Comparison of ENCODE assay signal across 23 cellular contexts in genomic region chr4:147284935-147285334, GRCh38.
DNase-seq lines count a peak whose midpoint lies in the region; ATAC-seq, FAIRE-seq and TF ChIP-seq lines count a peak whose summit lies in the region.
"Had no signal": no experiment of that assay in that cellular context is flagged by ENCODE, and none has a peak within 500 bp of the region (broad histone marks: within the 10 kb centered on the region; RNA-seq: fewer than 3 reads in every experiment).

No MANE protein-coding gene starts in this region.

- H3K79me2 ChIP-seq in mammary epithelial cell (ENCODE audit: insufficient read depth, low read length) (no peaks in the 10 kb centered on the region), keratinocyte (ENCODE audit: control insufficient read depth, insufficient read depth, low read length) (no peaks in the 10 kb centered on the region)

- H2AFZ ChIP-seq in mammary epithelial cell (ENCODE audit: low read depth, low read length): peak overlapping the region; percentile 66
- H2AFZ ChIP-seq in keratinocyte (ENCODE audit: control insufficient read depth, low read length): no peak overlapping the region

- in situ Hi-C loops in mammary epithelial cell (cut with MboI; ENCODE audit: low sequenced_read_pairs in 2 of 2): no loop called here

- H3K9me1 ChIP-seq in keratinocyte (ENCODE audit: control insufficient read depth, extremely low read depth, insufficient read depth, low read length): no peaks in the 10 kb centered on the region

- DNase-seq in mammary epithelial cell: peak; percentile 57
- DNase-seq in breast epithelium (ENCODE audit: low spot score in 2 of 2): no peak
- no peak for DNase-seq in epithelial cell of prostate (ENCODE audit: low read depth, low spot score)
- peak; percentile 9 for DNase-seq in keratinocyte (ENCODE audit: low read depth, low spot score)
- DNase-seq in AML-193 (lab: John Stamatoyannopoulos, UW): no peak
- DNase-seq in NCI-H1930 (lab: John Stamatoyannopoulos, UW): no peak
- DNase-seq: BE2C; CD4-positive, alpha-beta T cell; CD8-positive, alpha-beta memory T cell; DMS 273 treated with DMSO at 0.1 percent for 48 hours; DMS79 treated with DMSO at 0.1 percent for 48 hours; GF-D8; GOT3; HFFc6 had no signal

- peaks cover 17% of the 10 kb centered on the region for H3K4me1 ChIP-seq in mammary epithelial cell (ENCODE audit: insufficient read depth, low read length)
- no peaks in the 10 kb centered on the region for H3K4me1 ChIP-seq in breast epithelium
- H3K4me1 ChIP-seq in keratinocyte (ENCODE audit: control insufficient read depth, extremely low read depth, insufficient read depth, low read length): peaks cover 12% of the 10 kb centered on the region
- H3K4me1 ChIP-seq: HAP-1 had no signal

- dilution Hi-C loops in mammary epithelial cell (cut with HindIII; ENCODE audit: low sequenced_read_pairs): no loop called here
- dilution Hi-C loops in keratinocyte (cut with MboI; ENCODE audit: extremely low pct_ligation_motif_present, low sequenced_read_pairs): no loop called here

- BruUV-seq in mammary epithelial cell (replicated peaks; lab: Mats Ljungman, UMichigan): no TSS peak

- H3K4me2 ChIP-seq in mammary epithelial cell (ENCODE audit: insufficient read depth, low read depth, low read length): no peak overlapping the region
- peak overlapping the region; percentile 14 for H3K4me2 ChIP-seq in keratinocyte (ENCODE audit: control insufficient read depth, extremely low read depth, insufficient read depth, low read depth, low read length)
- H3K4me2 ChIP-seq: BLaER1 treated with 17β-estradiol and CSF1 and Interleukin-3, amounts not matched to agents 10 nM and 100 nM had no signal

- CTCF ChIA-PET in mammary epithelial cell (lab: Charles Lee; ENCODE audit: low non-redundant PET): no interaction called here

- H3K27ac ChIP-seq in mammary epithelial cell (ENCODE audit: insufficient read depth, low read depth, low read length) (no peak overlapping the region), breast epithelium (no peak overlapping the region), epithelial cell of prostate (peak overlapping the region; percentile 27), keratinocyte (ENCODE audit: control insufficient read depth, insufficient read depth, low read length) (no peak overlapping the region)
- H3K27ac ChIP-seq: 22Rv1; BLaER1 treated with 17β-estradiol and CSF1 and Interleukin-3, amounts not matched to agents 10 nM and 100 nM had no signal

- H3K9me3 ChIP-seq in mammary epithelial cell (replicated peaks; ENCODE audit: insufficient read depth, low read length): no peaks in the 10 kb centered on the region
- H3K9me3 ChIP-seq in breast epithelium: peaks cover 0 to 5% of the 10 kb centered on the region in 2 donors
- H3K9me3 ChIP-seq in keratinocyte (ENCODE audit: control insufficient read depth, low read depth, low read length): no peaks in the 10 kb centered on the region
- H3K9me3 ChIP-seq: BE2C; BLaER1 treated with 17β-estradiol and CSF1 and Interleukin-3, amounts not matched to agents 10 nM and 100 nM; HAP-1 had no signal

- no peaks in the 10 kb centered on the region for H4K20me1 ChIP-seq in mammary epithelial cell (ENCODE audit: insufficient read depth, low read length)
- H4K20me1 ChIP-seq in keratinocyte (ENCODE audit: control insufficient read depth, extremely low read depth, insufficient read depth, low read length): no peaks in the 10 kb centered on the region
- H4K20me1 ChIP-seq: BLaER1 treated with 17β-estradiol and CSF1 and Interleukin-3, amounts not matched to agents 10 nM and 100 nM had no signal

- H3K36me3 ChIP-seq in mammary epithelial cell (ENCODE audit: insufficient read depth, low read length) (no peaks in the 10 kb centered on the region), breast epithelium (no peaks in the 10 kb centered on the region), keratinocyte (ENCODE audit: control insufficient read depth in 2 of 2, extremely low read depth in 1 of 2, insufficient read depth in 2 of 2, low read length in 2 of 2) (no peaks in the 10 kb centered on the region)
- H3K36me3 ChIP-seq: BE2C; BLaER1 treated with 17β-estradiol and CSF1 and Interleukin-3, amounts not matched to agents 10 nM and 100 nM; HAP-1 had no signal

- peak; percentile 63 for FAIRE-seq in keratinocyte (lab: Jason Lieb, UNC)
- FAIRE-seq: A204.1, D721Med, GM12892, H54 had no signal

- H3K9ac ChIP-seq in mammary epithelial cell (ENCODE audit: insufficient read depth, low read length) (no peak overlapping the region), keratinocyte (ENCODE audit: control insufficient read depth, extremely low read depth, insufficient read depth, low read length) (no peak overlapping the region)
- H3K9ac ChIP-seq: BLaER1 treated with 17β-estradiol and CSF1 and Interleukin-3, amounts not matched to agents 10 nM and 100 nM had no signal

- no peak for ATAC-seq in activated CD4-positive, CD25-positive, alpha-beta regulatory T cell treated with anti-CD3 and anti-CD28 coated beads, Interleukin-2, amount 50 U/mL, for 24 hours
- ATAC-seq in HG03135 (IDR thresholded peaks at IDR 0.05; ENCODE audit: unreplicated experiment): no peak

- 0% methylated on average over 1 of the region's 1 CpG for WGBS in mammary epithelial cell (ENCODE audit: low coverage, missing lambda C conversion rate)

- intact Hi-C loops in mammary epithelial cell (cut with micrococcal nuclease): loop anchor here (5.0 kb wide), 1 partner anchor 297 kb away; no protein-coding TSS in a partner anchor
- intact Hi-C loops in breast epithelium (cut with DNase I; ENCODE audit: low total_unique reads): no loop called here

- H3K4me3 ChIP-seq in mammary epithelial cell (replicated peaks in 1 of 3; ENCODE audit: insufficient read depth in 1 of 3, low read depth in 2 of 3, low read length in 3 of 3) (no peak overlapping the region), breast epithelium (no peak overlapping the region), keratinocyte (ENCODE audit: control insufficient read depth in 2 of 3, extremely low read depth in 1 of 3, insufficient read depth in 2 of 3, low read depth in 1 of 3, low read length in 3 of 3) (no peak overlapping the region)
- H3K4me3 ChIP-seq: BLaER1 treated with 17β-estradiol and CSF1 and Interleukin-3, amounts not matched to agents 10 nM and 100 nM; HAP-1 had no signal

- TF ChIP-seq POLR2A in breast epithelium (IDR thresholded peaks at IDR 0.05): no peak

- H3K27me3 ChIP-seq in mammary epithelial cell (ENCODE audit: insufficient read depth, low read length): no peaks in the 10 kb centered on the region
- no peaks in the 10 kb centered on the region for H3K27me3 ChIP-seq in breast epithelium
- no peaks in the 10 kb centered on the region for H3K27me3 ChIP-seq in keratinocyte (ENCODE audit: control insufficient read depth, extremely low read depth, insufficient read depth, low read length)
- H3K27me3 ChIP-seq: BE2C; BLaER1 treated with 17β-estradiol and CSF1 and Interleukin-3, amounts not matched to agents 10 nM and 100 nM had no signal

- no peak for TF ChIP-seq CTCF in mammary epithelial cell (conservative IDR thresholded peaks at IDR 0.05 in 1 of 2, IDR thresholded peaks at IDR 0.05 in 1 of 2; ENCODE audit: extremely low read depth in 1 of 2, insufficient read depth in 1 of 2, low read depth in 1 of 2, low read length in 2 of 2)
- TF ChIP-seq CTCF in breast epithelium (IDR thresholded peaks at IDR 0.05): no peak
- no peak for TF ChIP-seq CTCF in keratinocyte (optimal IDR thresholded peaks at IDR 0.05 in 1 of 3, IDR thresholded peaks at IDR 0.05 in 1 of 3, conservative IDR thresholded peaks at IDR 0.05 in 1 of 3; ENCODE audit: extremely low read depth in 1 of 3, insufficient read depth in 2 of 3, low read length in 3 of 3)

Comparison
In these comparisons a context has a peak if more than half of its experiments do, and no peak if none do; other contexts are left out.
1. DNase-seq: peak in mammary epithelial cell (single experiment) and keratinocyte (single experiment); none in breast epithelium (0 of 2), epithelial cell of prostate (single experiment), AML-193 (0 of 2) and NCI-H1930 (0 of 2).